Comparison of ENCODE assay signal across 21 cellular contexts in genomic region chr12:57654042-57654441, GRCh38. TPM values are rescaled to one million over a fixed set of nuclear protein-coding genes. Genes with fewer than 3 reads are reported as not detected.
DNase-seq lines count a peak whose midpoint lies in the region; ATAC-seq, FAIRE-seq and TF ChIP-seq lines count a peak whose summit lies in the region.
"Had no signal": no experiment of that assay in that cellular context is flagged by ENCODE, and none has a peak within 500 bp of the region (broad histone marks: within the 10 kb centered on the region; RNA-seq: fewer than 3 reads in every experiment).

No MANE protein-coding gene starts in this region.

- FAIRE-seq in endothelial cell of umbilical vein (lab: Jason Lieb, UNC): peak; percentile 43
- FAIRE-seq: A549, D721Med, G401.6, GM12891 had no signal

- H3K9me3 Mint-ChIP-seq in natural killer cell treated with Interleukin-12 subunit alpha and Interleukin-12 subunit beta and Interleukin-15 and Interleukin-18, amount 100 ng/mL, for 72 hours: no peaks in the 10 kb centered on the region
- peaks cover 8% of the 10 kb centered on the region for H3K9me3 Mint-ChIP-seq in activated naive CD8-positive, alpha-beta T cell treated with anti-CD3 and anti-CD28 coated beads, Interleukin-2, amount 50 U/mL, for 24 hours

- dilution Hi-C loops in endothelial cell of umbilical vein (cut with MboI; ENCODE audit: extremely low pct_ligation_motif_present, low sequenced_read_pairs): no loop called here

- H3K36me3 Mint-ChIP-seq in natural killer cell treated with Interleukin-12 subunit alpha and Interleukin-12 subunit beta and Interleukin-15 and Interleukin-18, amount 100 ng/mL, for 72 hours: no peaks in the 10 kb centered on the region
- peaks cover 3% of the 10 kb centered on the region for H3K36me3 Mint-ChIP-seq in activated naive CD8-positive, alpha-beta T cell treated with anti-CD3 and anti-CD28 coated beads, Interleukin-2, amount 50 U/mL, for 24 hours (ENCODE audit: low read depth)
- H3K36me3 Mint-ChIP-seq: CD8-positive, alpha-beta T cell had no signal

- H3K4me1 ChIP-seq in HEK293 (ENCODE audit: control insufficient read depth, insufficient read depth, low read length) (no peaks in the 10 kb centered on the region), endothelial cell of umbilical vein (ENCODE audit: control insufficient read depth, extremely low read depth, insufficient read depth, low read length) (no peaks in the 10 kb centered on the region)
- H3K4me1 ChIP-seq: A549; BLaER1 treated with 17β-estradiol and CSF1 and Interleukin-3, amounts not matched to agents 10 nM and 100 nM; Caco-2 had no signal

- no peaks in the 10 kb centered on the region for H3K36me3 ChIP-seq in HEK293 (ENCODE audit: control insufficient read depth in 2 of 2, insufficient read depth in 1 of 2, low read length in 2 of 2)
- H3K36me3 ChIP-seq in endothelial cell of umbilical vein (ENCODE audit: control insufficient read depth in 2 of 2, extremely low read depth in 1 of 2, insufficient read depth in 2 of 2, low read length in 2 of 2): no peaks in the 10 kb centered on the region
- H3K36me3 ChIP-seq: BLaER1 treated with 17β-estradiol and CSF1 and Interleukin-3, amounts not matched to agents 10 nM and 100 nM had no signal

- H3K27ac ChIP-seq in HEK293 (ENCODE audit: extremely low read depth, low read depth, low read length) (no peak overlapping the region), endothelial cell of umbilical vein (ENCODE audit: insufficient read depth, low read depth, low read length) (no peak overlapping the region)
- H3K27ac ChIP-seq: 22Rv1; A549; BLaER1 treated with 17β-estradiol and CSF1 and Interleukin-3, amounts not matched to agents 10 nM and 100 nM; C4-2B had no signal

- H3K27ac Mint-ChIP-seq in natural killer cell treated with Interleukin-12 subunit alpha and Interleukin-12 subunit beta and Interleukin-15 and Interleukin-18, amount 100 ng/mL, for 72 hours: no peak overlapping the region
- no peak overlapping the region for H3K27ac Mint-ChIP-seq in activated naive CD8-positive, alpha-beta T cell treated with anti-CD3 and anti-CD28 coated beads, Interleukin-2, amount 50 U/mL, for 24 hours
- H3K27ac Mint-ChIP-seq: B cell; CD4-positive, alpha-beta T cell; CD8-positive, alpha-beta T cell had no signal

- H3K4me3 ChIP-seq in HEK293 (ENCODE audit: low read depth, low read length): no peak overlapping the region
- H3K4me3 ChIP-seq in endothelial cell of umbilical vein (replicated peaks in 1 of 3; ENCODE audit: insufficient read depth in 1 of 3, low read depth in 1 of 3, low read length in 3 of 3): no peak overlapping the region
- H3K4me3 ChIP-seq: A549; BLaER1 treated with 17β-estradiol and CSF1 and Interleukin-3, amounts not matched to agents 10 nM and 100 nM had no signal

- no peak for ATAC-seq in HG03025 (IDR thresholded peaks at IDR 0.05; ENCODE audit: low FRiP score, unreplicated experiment)
- ATAC-seq in natural killer cell treated with Interleukin-12 subunit alpha and Interleukin-12 subunit beta and Interleukin-15 and Interleukin-18, amount 100 ng/mL, for 72 hours: no peak
- no peak for ATAC-seq in activated naive CD8-positive, alpha-beta T cell treated with anti-CD3 and anti-CD28 coated beads, Interleukin-2, amount 50 U/mL, for 24 hours
- ATAC-seq: A549; CD8-positive, alpha-beta T cell had no signal

- no TSS peak for BruUV-seq in endothelial cell of umbilical vein (replicated peaks; lab: Mats Ljungman, UMichigan)

- no peak overlapping the region for H3K4me3 Mint-ChIP-seq in natural killer cell treated with Interleukin-12 subunit alpha and Interleukin-12 subunit beta and Interleukin-15 and Interleukin-18, amount 100 ng/mL, for 72 hours
- H3K4me3 Mint-ChIP-seq in activated naive CD8-positive, alpha-beta T cell treated with anti-CD3 and anti-CD28 coated beads, Interleukin-2, amount 50 U/mL, for 24 hours: no peak overlapping the region
- H3K4me3 Mint-ChIP-seq: B cell; CD4-positive, alpha-beta T cell; CD8-positive, alpha-beta T cell had no signal

- TF ChIP-seq POLR2A in endothelial cell of umbilical vein (IDR thresholded peaks at IDR 0.05; ENCODE audit: low read depth, low read length): no peak

- no peaks in the 10 kb centered on the region for H3K4me1 Mint-ChIP-seq in natural killer cell treated with Interleukin-12 subunit alpha and Interleukin-12 subunit beta and Interleukin-15 and Interleukin-18, amount 100 ng/mL, for 72 hours (ENCODE audit: low read depth in 2 of 2)
- H3K4me1 Mint-ChIP-seq in activated naive CD8-positive, alpha-beta T cell treated with anti-CD3 and anti-CD28 coated beads, Interleukin-2, amount 50 U/mL, for 24 hours: no peaks in the 10 kb centered on the region
- H3K4me1 Mint-ChIP-seq: B cell had no signal

- peaks cover 0 to 10% of the 10 kb centered on the region in 2 donors for H3K27me3 Mint-ChIP-seq in natural killer cell treated with Interleukin-12 subunit alpha and Interleukin-12 subunit beta and Interleukin-15 and Interleukin-18, amount 100 ng/mL, for 72 hours
- peaks cover 5% of the 10 kb centered on the region for H3K27me3 Mint-ChIP-seq in activated naive CD8-positive, alpha-beta T cell treated with anti-CD3 and anti-CD28 coated beads, Interleukin-2, amount 50 U/mL, for 24 hours
- H3K27me3 Mint-ChIP-seq: CD4-positive, alpha-beta T cell had no signal

- no peaks in the 10 kb centered on the region for H4K20me1 ChIP-seq in endothelial cell of umbilical vein (replicated peaks; ENCODE audit: control insufficient read depth, extremely low read depth, insufficient read depth, low read length)
- H4K20me1 ChIP-seq: BLaER1 treated with 17β-estradiol and CSF1 and Interleukin-3, amounts not matched to agents 10 nM and 100 nM had no signal

- CTCF ChIA-PET in HEK293 (lab: Yijun Ruan, JAX) (no interaction called here), endothelial cell of umbilical vein (lab: Charles Lee) (interaction anchor here (1.2 to 1.3 kb wide), 2 partner anchors 13 to 15 kb away, joined by 3 read pairs; no protein-coding TSS in a partner anchor)

- peaks cover 0 to 5% of the 10 kb centered on the region in 2 experiments for H3K27me3 ChIP-seq in endothelial cell of umbilical vein (ENCODE audit: control insufficient read depth in 2 of 2, insufficient read depth in 2 of 2, low read length in 2 of 2)
- H3K27me3 ChIP-seq: BLaER1 treated with 17β-estradiol and CSF1 and Interleukin-3, amounts not matched to agents 10 nM and 100 nM had no signal

- intact Hi-C loops in endothelial cell of umbilical vein (cut with micrococcal nuclease): no loop called here

- POLR2A ChIA-PET in HEK293 (lab: Yijun Ruan, JAX) (no interaction called here), endothelial cell of umbilical vein (lab: Charles Lee) (interaction anchor here (0.5 kb wide), 1 partner anchor 92 kb away, joined by 3 read pairs; no protein-coding TSS in a partner anchor)

- H2AFZ ChIP-seq in endothelial cell of umbilical vein (ENCODE audit: low read depth, low read length): no peak overlapping the region

- no peaks in the 10 kb centered on the region for H3K9me3 ChIP-seq in HEK293 (ENCODE audit: control insufficient read depth, insufficient read depth, low read depth, low read length)
- no peaks in the 10 kb centered on the region for H3K9me3 ChIP-seq in endothelial cell of umbilical vein (replicated peaks; ENCODE audit: control insufficient read depth, insufficient read depth, low read length)
- H3K9me3 ChIP-seq: A549, Caco-2 had no signal

- no peak overlapping the region for H3K9ac ChIP-seq in endothelial cell of umbilical vein (replicated peaks; ENCODE audit: extremely low read depth, insufficient read depth, low read length)
- H3K9ac ChIP-seq: BLaER1 treated with 17β-estradiol and CSF1 and Interleukin-3, amounts not matched to agents 10 nM and 100 nM had no signal

- no peaks in the 10 kb centered on the region for H3K9me1 ChIP-seq in endothelial cell of umbilical vein (replicated peaks; ENCODE audit: control insufficient read depth, extremely low read depth, insufficient read depth, low read length)

- no peak overlapping the region for H3K4me2 ChIP-seq in endothelial cell of umbilical vein (ENCODE audit: insufficient read depth, low read length)
- H3K4me2 ChIP-seq: A549; BLaER1 treated with 17β-estradiol and CSF1 and Interleukin-3, amounts not matched to agents 10 nM and 100 nM had no signal

- DNase-seq in OCI-M1 (lab: John Stamatoyannopoulos, UW) (peak; percentile 22), endothelial cell of umbilical vein (ENCODE audit: low read depth, low spot score) (no peak)
- no peak for DNase-seq in natural killer cell treated with Interleukin-12 subunit alpha and Interleukin-12 subunit beta and Interleukin-15 and Interleukin-18, amount 100 ng/mL, for 72 hours (ENCODE audit: low spot score)
- no peak for DNase-seq in activated naive CD8-positive, alpha-beta T cell treated with anti-CD3 and anti-CD28 coated beads, Interleukin-2, amount 50 U/mL, for 24 hours
- DNase-seq: AML-193; Caco-2; Calu3; CD4-positive, alpha-beta T cell; CD8-positive, alpha-beta T cell; DMS79 treated with DMSO at 0.1 percent for 48 hours; GF-D8 had no signal

- TF ChIP-seq CTCF in HEK293 (tag by site-specific recombination; IDR thresholded peaks at IDR 0.05) (no peak), endothelial cell of umbilical vein (IDR thresholded peaks at IDR 0.05; ENCODE audit: extremely low read depth in 1 of 2, insufficient read depth in 1 of 2, low read depth in 1 of 2, low read length in 2 of 2) (no peak)

- no peaks in the 10 kb centered on the region for H3K79me2 ChIP-seq in endothelial cell of umbilical vein (ENCODE audit: control insufficient read depth, insufficient read depth, low read length)

RNA-seq across cellular contexts. Expression of gene B4GALNT1, which starts 21.0 kb away (rescaled TPM):
- total RNA-seq in endothelial cell of umbilical vein: 0.25 and 0.35 TPM in 2 replicates
- 0.24 and 0.33 TPM in 2 replicates for polyA plus RNA-seq in endothelial cell of umbilical vein
- polyA plus RNA-seq in endothelial cell of umbilical vein (2011; cell fraction: cytosol; rRNA removed): 0.08 and 0.20 TPM in 2 replicates
- polyA plus RNA-seq in endothelial cell of umbilical vein (2011; cell fraction: nucleus; rRNA removed): 0.32 and 0.33 TPM in 2 replicates
- 0.87 and 1.00 TPM in 2 replicates for polyA plus RNA-seq in endothelial cell of umbilical vein (2012)
- polyA minus RNA-seq in endothelial cell of umbilical vein: 0.66 and 0.81 TPM in 2 replicates
- 8.1 TPM for polyA minus RNA-seq in endothelial cell of umbilical vein (2011; cell fraction: cytosol; rRNA and poly(A)+ RNA removed)
- polyA minus RNA-seq in endothelial cell of umbilical vein (2011; cell fraction: nucleus; rRNA and poly(A)+ RNA removed): 0.63 TPM in 1 of 2 replicates, not detected in the other
- 1 to 10 TPM; 1.5 to 3.6 TPM for total RNA-seq in natural killer cell treated with Interleukin-12 subunit alpha and Interleukin-12 subunit beta and Interleukin-15 and Interleukin-18, amount 100 ng/mL, for 72 hours
- total RNA-seq: CD4-positive, alpha-beta T cell; CD8-positive, alpha-beta T cell had no signal

RNA-seq across cellular contexts. Expression of gene OS9, which starts 39.9 kb away (rescaled TPM):
- total RNA-seq in endothelial cell of umbilical vein: 188 and 212 TPM in 2 replicates
- 374 and 561 TPM in 2 replicates for polyA plus RNA-seq in endothelial cell of umbilical vein
- polyA plus RNA-seq in endothelial cell of umbilical vein (2011; cell fraction: cytosol; rRNA removed): 273 and 349 TPM in 2 replicates
- polyA plus RNA-seq in endothelial cell of umbilical vein (2011; cell fraction: nucleus; rRNA removed): 399 and 498 TPM in 2 replicates
- polyA plus RNA-seq in endothelial cell of umbilical vein (2012): 232 and 261 TPM in 2 replicates
- polyA minus RNA-seq in endothelial cell of umbilical vein: 403 and 488 TPM in 2 replicates
- 28.0 TPM for polyA minus RNA-seq in endothelial cell of umbilical vein (2011; cell fraction: cytosol; rRNA and poly(A)+ RNA removed)
- polyA minus RNA-seq in endothelial cell of umbilical vein (2011; cell fraction: nucleus; rRNA and poly(A)+ RNA removed): 76.8 and 85.8 TPM in 2 replicates
- total RNA-seq in natural killer cell treated with Interleukin-12 subunit alpha and Interleukin-12 subunit beta and Interleukin-15 and Interleukin-18, amount 100 ng/mL, for 72 hours: 100 to 1,000 TPM; 203 to 209 TPM

RNA-seq across cellular contexts. Expression of gene ARHGEF25, which starts 42.8 kb away (rescaled TPM):
- total RNA-seq in endothelial cell of umbilical vein: 4.7 and 7.4 TPM in 2 replicates
- polyA plus RNA-seq in endothelial cell of umbilical vein: 3.5 and 4.7 TPM in 2 replicates
- 3.7 and 3.8 TPM in 2 replicates for polyA plus RNA-seq in endothelial cell of umbilical vein (2011; cell fraction: cytosol; rRNA removed)
- 26.0 and 33.6 TPM in 2 replicates for polyA plus RNA-seq in endothelial cell of umbilical vein (2011; cell fraction: nucleus; rRNA removed)
- 5.9 and 10.1 TPM in 2 replicates for polyA plus RNA-seq in endothelial cell of umbilical vein (2012)
- polyA minus RNA-seq in endothelial cell of umbilical vein: 5.2 and 5.7 TPM in 2 replicates
- polyA minus RNA-seq in endothelial cell of umbilical vein (2011; cell fraction: cytosol; rRNA and poly(A)+ RNA removed): not detected
- 1.5 and 3.2 TPM in 2 replicates for polyA minus RNA-seq in endothelial cell of umbilical vein (2011; cell fraction: nucleus; rRNA and poly(A)+ RNA removed)
- total RNA-seq in natural killer cell treated with Interleukin-12 subunit alpha and Interleukin-12 subunit beta and Interleukin-15 and Interleukin-18, amount 100 ng/mL, for 72 hours: 1 to 10 TPM in 1 of 2 donors, under 1 TPM in 1; 0.52 to 4.0 TPM
- total RNA-seq: B cell had no signal

RNA-seq across cellular contexts. Expression of gene DTX3, which starts 49.4 kb away (rescaled TPM):
- 25.9 and 34.5 TPM in 2 replicates for total RNA-seq in endothelial cell of umbilical vein
- polyA plus RNA-seq in endothelial cell of umbilical vein: 51.4 and 65.0 TPM in 2 replicates
- polyA plus RNA-seq in endothelial cell of umbilical vein (2011; cell fraction: cytosol; rRNA removed): 20.2 and 31.4 TPM in 2 replicates
- polyA plus RNA-seq in endothelial cell of umbilical vein (2011; cell fraction: nucleus; rRNA removed): 193 and 248 TPM in 2 replicates
- 16.2 and 24.6 TPM in 2 replicates for polyA plus RNA-seq in endothelial cell of umbilical vein (2012)
- polyA minus RNA-seq in endothelial cell of umbilical vein: 27.7 and 28.1 TPM in 2 replicates
- not detected for polyA minus RNA-seq in endothelial cell of umbilical vein (2011; cell fraction: cytosol; rRNA and poly(A)+ RNA removed)
- 28.7 and 41.1 TPM in 2 replicates for polyA minus RNA-seq in endothelial cell of umbilical vein (2011; cell fraction: nucleus; rRNA and poly(A)+ RNA removed)
- total RNA-seq in natural killer cell treated with Interleukin-12 subunit alpha and Interleukin-12 subunit beta and Interleukin-15 and Interleukin-18, amount 100 ng/mL, for 72 hours: 10 to 100 TPM; 15.6 to 18.4 TPM
